In genomic region chr1:248449821-248450465, GRCh38 we compare ENCODE assay signal across 3 cellular contexts. TPM values are rescaled to one million over a fixed set of nuclear protein-coding genes. Genes with fewer than 3 reads are reported as not detected.
"Had no signal": no experiment of that assay in that cellular context is flagged by ENCODE, and none has a peak within 500 bp of the region (broad histone marks: within the 10 kb centered on the region; RNA-seq: fewer than 3 reads in every experiment).

No MANE protein-coding gene starts in this region.

RNA-seq across cellular contexts. Expression of gene OR2T2, which starts 4.5 kb away (rescaled TPM):
- polyA plus RNA-seq: keratinocyte, spleen, urinary bladder had no signal

RNA-seq across cellular contexts. Expression of gene OR2T3, which starts 23.2 kb away (rescaled TPM):
- polyA plus RNA-seq: keratinocyte, spleen, urinary bladder had no signal

RNA-seq across cellular contexts. Expression of gene OR2T5, which starts 38.4 kb away (rescaled TPM):
- polyA plus RNA-seq: keratinocyte, spleen, urinary bladder had no signal

RNA-seq across cellular contexts. Expression of gene OR2T1, which starts 47.1 kb away (rescaled TPM):
- polyA plus RNA-seq: keratinocyte, spleen, urinary bladder had no signal

RNA-seq across cellular contexts. Expression of gene OR2G6, which starts 57.9 kb away (rescaled TPM):
- polyA plus RNA-seq: keratinocyte, spleen, urinary bladder had no signal
